18 cellular contexts compared by ENCODE assay signal in the genomic region with DNA sequence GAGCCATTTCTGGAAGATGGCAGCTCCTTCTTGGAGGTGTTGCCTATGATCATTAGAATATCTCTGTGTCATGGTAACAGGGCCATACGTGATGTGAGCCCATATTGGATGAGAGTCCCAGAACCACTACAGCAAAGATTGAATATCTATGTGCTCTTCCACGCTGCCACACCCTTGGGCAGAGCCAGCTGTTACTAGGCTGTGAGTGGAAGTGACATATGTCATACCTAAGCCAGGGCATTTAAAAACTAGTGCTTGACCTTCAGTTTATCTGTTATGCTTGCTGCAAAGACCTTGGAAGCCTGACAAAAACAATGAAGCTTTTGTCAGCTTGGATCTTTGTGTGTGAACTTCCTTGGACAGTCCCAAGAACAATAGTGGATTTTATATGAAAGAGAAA.
"Had no signal": no experiment of that assay in that cellular context is flagged by ENCODE, and none has a peak within 500 bp of the region (broad histone marks: within the 10 kb centered on the region; RNA-seq: fewer than 3 reads in every experiment).

No MANE protein-coding gene starts in this region.

- ATAC-seq: activated CD8-positive, alpha-beta memory T cell treated with anti-CD3 and anti-CD28 coated beads, Interleukin-2, amount 10 ng/mL, durations not matched to agents 7 days and 5 days; lower lobe of right lung; stimulated activated memory B cell treated with anti-CD40 and anti-IgM and Interleukin-4, amounts not matched to agents 10 μg/mL and 1 μg/mL and 100 μg/mL, for 72 hours; T-cell had no signal

- H3K27ac Mint-ChIP-seq: activated CD4-positive, alpha-beta memory T cell treated with anti-CD3 and anti-CD28 coated beads for 36 hours; activated CD8-positive, alpha-beta memory T cell treated with anti-CD3 and anti-CD28 coated beads, Interleukin-2, amount 10 ng/mL, durations not matched to agents 7 days and 5 days; activated naive CD4-positive, alpha-beta T cell treated with anti-CD3 and anti-CD28 coated beads, Interleukin-2, amount 10 ng/mL, durations not matched to agents 7 days and 5 days; neural progenitor cell; stimulated activated memory B cell treated with anti-CD40 and anti-IgM and Interleukin-4, amounts not matched to agents 10 μg/mL and 1 μg/mL and 100 μg/mL, for 72 hours had no signal

- H3K36me3 ChIP-seq: adrenal gland, cardiac muscle cell, esophagus squamous epithelium, lower lobe of right lung, neural progenitor cell, ovary, sigmoid colon, thyroid gland had no signal

- H3K27me3 Mint-ChIP-seq: activated CD4-positive, alpha-beta memory T cell treated with anti-CD3 and anti-CD28 coated beads for 36 hours; activated CD8-positive, alpha-beta memory T cell treated with anti-CD3 and anti-CD28 coated beads, Interleukin-2, amount 10 ng/mL, durations not matched to agents 7 days and 5 days; stimulated activated memory B cell treated with anti-CD40 and anti-IgM and Interleukin-4, amounts not matched to agents 10 μg/mL and 1 μg/mL and 100 μg/mL, for 72 hours; T-cell had no signal

- H3K9me3 Mint-ChIP-seq: activated CD4-positive, alpha-beta memory T cell treated with anti-CD3 and anti-CD28 coated beads for 36 hours; neural progenitor cell had no signal

- H3K27ac ChIP-seq: adrenal gland, cardiac muscle cell, lower lobe of right lung, neural progenitor cell, ovary, sigmoid colon, thyroid gland, VCaP had no signal

- H3K27me3 ChIP-seq: adrenal gland, cardiac muscle cell, esophagus squamous epithelium, neural progenitor cell, ovary, sigmoid colon, thyroid gland had no signal

- H3K36me3 Mint-ChIP-seq: activated CD4-positive, alpha-beta memory T cell treated with anti-CD3 and anti-CD28 coated beads for 36 hours; activated CD8-positive, alpha-beta memory T cell treated with anti-CD3 and anti-CD28 coated beads, Interleukin-2, amount 10 ng/mL, durations not matched to agents 7 days and 5 days; neural progenitor cell; stimulated activated memory B cell treated with anti-CD40 and anti-IgM and Interleukin-4, amounts not matched to agents 10 μg/mL and 1 μg/mL and 100 μg/mL, for 72 hours; T-cell had no signal

- H3K4me2 ChIP-seq: neural progenitor cell, SK-N-SH had no signal

- H3K4me1 ChIP-seq: adrenal gland, esophagus squamous epithelium, lower lobe of right lung, sigmoid colon, thyroid gland had no signal

- H2AFZ ChIP-seq: neural progenitor cell had no signal

- H3K9me3 ChIP-seq: adrenal gland, esophagus squamous epithelium, lower lobe of right lung, ovary, sigmoid colon, SK-N-SH, thyroid gland had no signal

- DNase-seq: activated CD4-positive, alpha-beta memory T cell treated with anti-CD3 and anti-CD28 coated beads for 36 hours; activated CD4-positive, alpha-beta T cell treated with anti-CD3 and anti-CD28 coated beads for 1 hour; activated CD8-positive, alpha-beta memory T cell treated with anti-CD3 and anti-CD28 coated beads, Interleukin-2, amount 10 ng/mL, durations not matched to agents 7 days and 5 days; activated naive CD4-positive, alpha-beta T cell treated with anti-CD3 and anti-CD28 coated beads, Interleukin-2, amount 10 ng/mL, durations not matched to agents 7 days and 5 days; activated T-cell treated with anti-CD3 and anti-CD28 coated beads, Interleukin-2, amount 50 U/mL, for 1 hour; adrenal gland; esophagus squamous epithelium; lower lobe of right lung; midbrain; ovary; sigmoid colon; SK-N-SH; T-cell; thyroid gland had no signal

- H3K9ac ChIP-seq: neural progenitor cell, SK-N-SH had no signal

- H3K4me3 ChIP-seq: adrenal gland, cardiac muscle cell, esophagus squamous epithelium, lower lobe of right lung, neural progenitor cell, ovary, sigmoid colon, thyroid gland had no signal

- H3K4me3 Mint-ChIP-seq: activated CD4-positive, alpha-beta memory T cell treated with anti-CD3 and anti-CD28 coated beads for 36 hours; activated CD8-positive, alpha-beta memory T cell treated with anti-CD3 and anti-CD28 coated beads, Interleukin-2, amount 10 ng/mL, durations not matched to agents 7 days and 5 days; activated naive CD4-positive, alpha-beta T cell treated with anti-CD3 and anti-CD28 coated beads, Interleukin-2, amount 10 ng/mL, durations not matched to agents 7 days and 5 days; neural progenitor cell; stimulated activated memory B cell treated with anti-CD40 and anti-IgM and Interleukin-4, amounts not matched to agents 10 μg/mL and 1 μg/mL and 100 μg/mL, for 72 hours; T-cell had no signal
